In the genomic region with DNA sequence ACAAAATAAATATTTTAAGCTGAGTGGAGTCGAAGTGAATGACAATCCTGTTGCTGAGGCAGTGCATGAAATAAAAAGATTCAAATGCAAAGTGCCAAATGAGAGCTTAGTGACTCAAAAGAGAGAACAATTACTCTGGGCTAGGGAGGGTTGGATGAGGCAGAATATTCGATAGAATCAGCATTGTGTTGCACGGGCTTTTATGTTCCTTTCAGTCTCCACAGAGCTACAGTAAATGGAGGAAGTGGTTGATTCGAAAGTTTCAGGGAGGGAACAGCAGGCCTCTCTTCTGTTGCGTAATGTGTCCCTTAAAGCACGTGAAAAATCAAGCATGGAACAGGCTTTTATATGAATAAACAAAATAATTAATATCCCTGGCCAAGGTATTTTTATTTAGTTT, we compare ENCODE assay signal across 9 cellular contexts.
DNase-seq lines count a peak whose midpoint lies in the region; ATAC-seq and TF ChIP-seq lines count a peak whose summit lies in the region.
"Had no signal": no experiment of that assay in that cellular context is flagged by ENCODE, and none has a peak within 500 bp of the region (broad histone marks: within the 10 kb centered on the region; RNA-seq: fewer than 3 reads in every experiment).

No MANE protein-coding gene starts in this region.

- in situ Hi-C loops in GM23248 (cut with MboI): no loop called here

- H3K4me2 ChIP-seq in mesendoderm (ENCODE audit: low read length) (no peak overlapping the region), GM23248 (ENCODE audit: unreplicated experiment) (no peak overlapping the region)

- no peak overlapping the region for H2BK15ac ChIP-seq in mesendoderm (replicated peaks; ENCODE audit: low read depth)

- H3K36me3 ChIP-seq in GM06990 (ENCODE audit: control insufficient read depth, insufficient read depth, low read length) (no peaks in the 10 kb centered on the region), mesendoderm (ENCODE audit: control insufficient read depth, insufficient read depth, low read length) (no peaks in the 10 kb centered on the region), GM23248 (ENCODE audit: low read depth) (no peaks in the 10 kb centered on the region)

- no peak overlapping the region for H3K18ac ChIP-seq in mesendoderm (ENCODE audit: low read length)

- DNase-seq in GM06990 (ENCODE audit: extremely low read depth, insufficient read length) (peak; percentile 6), RPMI8226 (peak; percentile 16), posterior cingulate gyrus (no peak), mesendoderm (no peak), NK-92 (lab: John Stamatoyannopoulos, UW; ENCODE audit: unreplicated experiment) (no peak), GM23248 (no peak)
- DNase-seq: cortex of kidney had no signal

- intact Hi-C loops in posterior cingulate gyrus (cut with DNase I): no loop called here

- H4K20me1 ChIP-seq in GM23248 (ENCODE audit: insufficient read depth): no peaks in the 10 kb centered on the region

- no peak overlapping the region for H2BK120ac ChIP-seq in mesendoderm (ENCODE audit: low read depth, low read length)

- H3K23ac ChIP-seq in mesendoderm (ENCODE audit: low read length): no peak overlapping the region

- H2AK5ac ChIP-seq in mesendoderm (ENCODE audit: low read length): no peak overlapping the region

- no peaks in the 10 kb centered on the region for H3K9me2 ChIP-seq in GM23248 (ENCODE audit: insufficient read depth)

- no peaks in the 10 kb centered on the region for H3K79me1 ChIP-seq in mesendoderm (ENCODE audit: low read length)

- no peak overlapping the region for H2AFZ ChIP-seq in GM23248

- no peaks in the 10 kb centered on the region for H3K79me2 ChIP-seq in mesendoderm (ENCODE audit: control insufficient read depth, insufficient read depth, low read length)
- H3K79me2 ChIP-seq in GM23248 (ENCODE audit: insufficient read depth): no peaks in the 10 kb centered on the region

- H3K27ac ChIP-seq in mesendoderm (ENCODE audit: low read depth, low read length) (no peak overlapping the region), GM23248 (no peak overlapping the region)

- WGBS in mesendoderm (ENCODE audit: extremely low coverage, insufficient coverage, low lambda C conversion rate): no CpG with 5 or more reads among the region's 6 CpGs
- WGBS in GM23248 (ENCODE audit: low coverage in 1 of 2, low lambda C conversion rate in 2 of 2, missing lambda C conversion rate in 2 of 2), 2 experiments: 42 to 45% methylated on average over 6 of the region's 6 CpGs

- H3K56ac ChIP-seq in mesendoderm (ENCODE audit: low read length): no peak overlapping the region

- no peaks in the 10 kb centered on the region for H3K9me3 ChIP-seq in GM23248 (ENCODE audit: low read depth)

- ATAC-seq in GM19351 (IDR thresholded peaks at IDR 0.05; ENCODE audit: unreplicated experiment) (peak; percentile 99), HG03060 (IDR thresholded peaks at IDR 0.05; ENCODE audit: low read depth, unreplicated experiment) (peak; percentile 97)

- no peak overlapping the region for H3K4me3 ChIP-seq in GM06990 (replicated peaks; ENCODE audit: low read depth, low read length)
- H3K4me3 ChIP-seq in mesendoderm (ENCODE audit: low read length): no peak overlapping the region
- H3K4me3 ChIP-seq in GM23248: no peak overlapping the region

- no peak overlapping the region for H3K4ac ChIP-seq in mesendoderm (ENCODE audit: low read depth, low read length)

- no peaks in the 10 kb centered on the region for H3F3A ChIP-seq in GM23248 (ENCODE audit: insufficient read depth)

- H3K27me3 ChIP-seq in GM06990 (replicated peaks; ENCODE audit: control insufficient read depth, insufficient read depth, low read length): no peaks in the 10 kb centered on the region
- H3K27me3 ChIP-seq in mesendoderm (ENCODE audit: insufficient read depth, low read length, poor library complexity): no peaks in the 10 kb centered on the region
- no peaks in the 10 kb centered on the region for H3K27me3 ChIP-seq in GM23248 (replicated peaks; ENCODE audit: insufficient read depth)

- H2BK5ac ChIP-seq in mesendoderm (ENCODE audit: low read length): no peak overlapping the region

- no peaks in the 10 kb centered on the region for H3K4me1 ChIP-seq in mesendoderm (ENCODE audit: control insufficient read depth, low read depth, low read length)
- no peaks in the 10 kb centered on the region for H3K4me1 ChIP-seq in GM23248 (ENCODE audit: insufficient read depth)

- H4K8ac ChIP-seq in mesendoderm (ENCODE audit: low read depth, low read length): no peak overlapping the region

- TF ChIP-seq CTCF in GM06990 (IDR thresholded peaks at IDR 0.05; ENCODE audit: insufficient read depth, low read length, poor library complexity, severe bottlenecking): no peak

- H3K9ac ChIP-seq in mesendoderm (ENCODE audit: low read length) (no peak overlapping the region), GM23248 (no peak overlapping the region)

- no peak overlapping the region for H4K5ac ChIP-seq in mesendoderm (ENCODE audit: low read length)

Comparison
In these comparisons a context has a peak if more than half of its experiments do, and no peak if none do; other contexts are left out.
1. DNase-seq: peak in GM06990 (single experiment) and RPMI8226 (single experiment); none in posterior cingulate gyrus (0 of 10), mesendoderm (single experiment), NK-92 (single experiment) and GM23248 (single experiment).